9 cellular contexts compared by ENCODE assay signal in the genomic region with DNA sequence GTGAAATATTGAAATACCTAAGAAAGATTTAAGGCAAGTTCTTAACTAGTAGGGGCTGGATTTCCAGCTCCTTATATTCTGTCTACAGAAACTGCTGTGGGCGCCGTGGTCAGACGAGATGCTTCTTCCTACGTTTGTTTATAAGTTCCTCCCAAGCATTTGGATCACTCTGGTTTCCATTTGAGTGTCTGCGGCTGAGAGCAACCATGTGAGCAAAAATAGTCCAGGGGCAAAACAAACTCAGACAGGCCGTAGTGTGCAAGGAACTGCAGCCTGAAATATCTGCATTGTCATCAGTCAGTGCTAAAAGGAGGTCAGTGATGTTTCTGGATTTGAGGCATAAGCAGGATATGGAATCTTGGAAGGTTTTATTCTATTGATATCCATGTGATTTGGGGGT.
DNase-seq lines count a peak whose midpoint lies in the region; ATAC-seq, FAIRE-seq and TF ChIP-seq lines count a peak whose summit lies in the region.
"Had no signal": no experiment of that assay in that cellular context is flagged by ENCODE, and none has a peak within 500 bp of the region (broad histone marks: within the 10 kb centered on the region; RNA-seq: fewer than 3 reads in every experiment).

No MANE protein-coding gene starts in this region.

- 3% methylated on average over 6 of the region's 6 CpGs for WGBS in smooth muscle cell (ENCODE audit: low lambda C conversion rate)

- H3K9me1 ChIP-seq in keratinocyte (ENCODE audit: control insufficient read depth, extremely low read depth, insufficient read depth, low read length), result no peaks in the 10 kb centered on the region

- H3K9me3 ChIP-seq in colonic mucosa (no peaks in the 10 kb centered on the region), keratinocyte (ENCODE audit: control insufficient read depth, low read depth, low read length) (no peaks in the 10 kb centered on the region), smooth muscle cell (replicated peaks; ENCODE audit: low read depth) (no peaks in the 10 kb centered on the region)

- peak; percentile 29 for FAIRE-seq in keratinocyte (lab: Jason Lieb, UNC)

- CTCF ChIA-PET in WTC11 (lab: Charles Lee), result no interaction called here

- no peaks in the 10 kb centered on the region for H3K36me3 Mint-ChIP-seq in WTC11
- H3K36me3 Mint-ChIP-seq: activated naive CD4-positive, alpha-beta T cell treated with anti-CD3 and anti-CD28 coated beads, Interleukin-2, amount 50 U/mL, for 24 hours had no signal

- H3K9ac ChIP-seq in colonic mucosa (ENCODE audit: low read depth in 2 of 2, low read length in 2 of 2) (no peak overlapping the region), keratinocyte (ENCODE audit: control insufficient read depth, extremely low read depth, insufficient read depth, low read length) (no peak overlapping the region), smooth muscle cell (ENCODE audit: low read depth) (no peak overlapping the region)

- no peaks in the 10 kb centered on the region for H3K4me1 Mint-ChIP-seq in WTC11
- H3K4me1 Mint-ChIP-seq: activated naive CD4-positive, alpha-beta T cell treated with anti-CD3 and anti-CD28 coated beads, Interleukin-2, amount 50 U/mL, for 24 hours had no signal

- TF ChIP-seq CTCF in colonic mucosa (IDR thresholded peaks at IDR 0.05) (no peak), keratinocyte (optimal IDR thresholded peaks at IDR 0.05 in 1 of 3, IDR thresholded peaks at IDR 0.05 in 1 of 3, conservative IDR thresholded peaks at IDR 0.05 in 1 of 3; ENCODE audit: extremely low read depth in 1 of 3, insufficient read depth in 2 of 3, low read length in 3 of 3) (no peak), smooth muscle cell (IDR thresholded peaks at IDR 0.05; ENCODE audit: borderline replicate concordance, insufficient read depth, poor library complexity, severe bottlenecking) (no peak), WTC11 (IDR thresholded peaks at IDR 0.05) (no peak)

- H3K27ac Mint-ChIP-seq in WTC11, result no peak overlapping the region
- H3K27ac Mint-ChIP-seq: activated naive CD4-positive, alpha-beta T cell treated with anti-CD3 and anti-CD28 coated beads, Interleukin-2, amount 50 U/mL, for 24 hours had no signal

- no peaks in the 10 kb centered on the region for H3K27me3 ChIP-seq in colonic mucosa
- H3K27me3 ChIP-seq in keratinocyte (ENCODE audit: control insufficient read depth, extremely low read depth, insufficient read depth, low read length), result no peaks in the 10 kb centered on the region
- no peaks in the 10 kb centered on the region for H3K27me3 ChIP-seq in smooth muscle cell (ENCODE audit: low read depth)

- H3K9me3 Mint-ChIP-seq in WTC11, result no peaks in the 10 kb centered on the region
- H3K9me3 Mint-ChIP-seq: activated naive CD4-positive, alpha-beta T cell treated with anti-CD3 and anti-CD28 coated beads, Interleukin-2, amount 50 U/mL, for 24 hours had no signal

- H2AFZ ChIP-seq in keratinocyte (ENCODE audit: control insufficient read depth, low read length) (no peak overlapping the region), smooth muscle cell (ENCODE audit: low read depth) (no peak overlapping the region)

- H3K36me3 ChIP-seq in colonic mucosa, result no peaks in the 10 kb centered on the region
- H3K36me3 ChIP-seq in keratinocyte (ENCODE audit: control insufficient read depth in 2 of 2, extremely low read depth in 1 of 2, insufficient read depth in 2 of 2, low read length in 2 of 2), result no peaks in the 10 kb centered on the region
- no peaks in the 10 kb centered on the region for H3K36me3 ChIP-seq in smooth muscle cell (ENCODE audit: low read depth)

- no peaks in the 10 kb centered on the region for H3K27me3 Mint-ChIP-seq in WTC11 (ENCODE audit: low read depth)
- H3K27me3 Mint-ChIP-seq: activated naive CD4-positive, alpha-beta T cell treated with anti-CD3 and anti-CD28 coated beads, Interleukin-2, amount 50 U/mL, for 24 hours had no signal

- no peak overlapping the region for H3K4me3 ChIP-seq in colonic mucosa
- no peak overlapping the region for H3K4me3 ChIP-seq in keratinocyte (ENCODE audit: control insufficient read depth in 2 of 3, extremely low read depth in 1 of 3, insufficient read depth in 2 of 3, low read depth in 1 of 3, low read length in 3 of 3)
- no peak overlapping the region for H3K4me3 ChIP-seq in smooth muscle cell

- DNase-seq in H4 (ENCODE audit: low spot score) (peak; percentile 85), colonic mucosa (peak; percentile 29), keratinocyte (ENCODE audit: low read depth, low spot score) (no peak), smooth muscle cell (lab: John Stamatoyannopoulos, UW; ENCODE audit: unreplicated experiment) (no peak), WTC11 (ENCODE audit: low spot score) (no peak), activated gamma-delta T cell (lab: John Stamatoyannopoulos, UW) (no peak), DMS53 (lab: John Stamatoyannopoulos, UW) (no peak)
- no peak for DNase-seq in activated naive CD4-positive, alpha-beta T cell treated with Interleukin-2 at 50 U/mL for 16 hours

- H3K79me2 ChIP-seq in keratinocyte (ENCODE audit: control insufficient read depth, insufficient read depth, low read length) (peaks cover 2% of the 10 kb centered on the region), smooth muscle cell (ENCODE audit: low read depth) (no peaks in the 10 kb centered on the region)

- peaks cover 5% of the 10 kb centered on the region for H3F3A ChIP-seq in smooth muscle cell (ENCODE audit: low read depth)

- H4K20me1 ChIP-seq in keratinocyte (ENCODE audit: control insufficient read depth, extremely low read depth, insufficient read depth, low read length) (no peaks in the 10 kb centered on the region), smooth muscle cell (ENCODE audit: low read depth) (no peaks in the 10 kb centered on the region)

- H3K27ac ChIP-seq in colonic mucosa, result no peak overlapping the region
- peak overlapping the region; percentile 78 for H3K27ac ChIP-seq in keratinocyte (ENCODE audit: control insufficient read depth, insufficient read depth, low read length)
- H3K27ac ChIP-seq in smooth muscle cell (ENCODE audit: low read depth), result peak overlapping the region; percentile 72

- H3K4me2 ChIP-seq in keratinocyte (ENCODE audit: control insufficient read depth, extremely low read depth, insufficient read depth, low read depth, low read length), result peak overlapping the region; percentile 11
- H3K4me2 ChIP-seq in smooth muscle cell, result peak overlapping the region; percentile 66

- no peak overlapping the region for H3K4me3 Mint-ChIP-seq in WTC11
- H3K4me3 Mint-ChIP-seq: activated naive CD4-positive, alpha-beta T cell treated with anti-CD3 and anti-CD28 coated beads, Interleukin-2, amount 50 U/mL, for 24 hours had no signal

- intact Hi-C loops in colonic mucosa (cut with DNase I), result no loop called here

- no peak for ATAC-seq in WTC11

- dilution Hi-C loops in keratinocyte (cut with MboI; ENCODE audit: extremely low pct_ligation_motif_present, low sequenced_read_pairs), result no loop called here

- POLR2A ChIA-PET in WTC11 (lab: Charles Lee), result no interaction called here

- no peaks in the 10 kb centered on the region for H3K4me1 ChIP-seq in colonic mucosa
- H3K4me1 ChIP-seq in keratinocyte (ENCODE audit: control insufficient read depth, extremely low read depth, insufficient read depth, low read length), result peaks cover 36% of the 10 kb centered on the region
- no peaks in the 10 kb centered on the region for H3K4me1 ChIP-seq in smooth muscle cell (ENCODE audit: low read depth)

TF ChIP-seq in WTC11, 78 proteins besides CTCF, POLR2A, EP300 and RAD21:
- TF ChIP-seq ELF4 (CRISPR knock-in tag; IDR thresholded peaks at IDR 0.05; ENCODE audit: low read depth) (no peak), HMGA2 (CRISPR knock-in tag; IDR thresholded peaks at IDR 0.05) (no peak)

Comparison
In these comparisons a context has a peak if more than half of its experiments do, and no peak if none do; other contexts are left out.
1. DNase-seq: peak in H4 (single experiment) and colonic mucosa (single experiment); none in keratinocyte (single experiment), smooth muscle cell (single experiment), activated naive CD4-positive, alpha-beta T cell treated with Interleukin-2 at 50 U/mL for 16 hours (single experiment), WTC11 (single experiment), activated gamma-delta T cell (single experiment) and DMS53 (single experiment).